ENCODE assay signal across 8 cellular contexts in genomic region chr6:13924949-13925881, GRCh38. TPM values are rescaled to one million over a fixed set of nuclear protein-coding genes. Genes with fewer than 3 reads are reported as not detected.
DNase-seq lines count a peak whose midpoint lies in the region; TF ChIP-seq lines count a peak whose summit lies in the region.

Gene RNF182 (plus strand): TSS chr6:13924952. CDS start chr6:13977120, 52,168 bp downstream.

- H3K9me3 ChIP-seq in esophagus (ENCODE audit: control insufficient read depth in 2 of 2, insufficient read depth in 1 of 2, low read depth in 1 of 2, low read length in 1 of 2): no peaks in the 10 kb centered on the region
- no peaks in the 10 kb centered on the region for H3K9me3 ChIP-seq in neuronal stem cell (replicated peaks in 1 of 2; ENCODE audit: control insufficient read depth in 2 of 2, insufficient read depth in 1 of 2, low read depth in 1 of 2, low read length in 2 of 2)

- H3K4me1 ChIP-seq in esophagus (ENCODE audit: control insufficient read depth in 2 of 2, insufficient read depth in 2 of 2, low read length in 1 of 2) (no peaks in the 10 kb centered on the region), neuronal stem cell (ENCODE audit: control insufficient read depth in 2 of 2, insufficient read depth in 1 of 2, low read depth in 1 of 2, low read length in 2 of 2) (peaks cover 4 to 9% of the 10 kb centered on the region in 2 donors)

- H3K27me3 ChIP-seq in HL-60 (ENCODE audit: insufficient read depth, poor library complexity, severe bottlenecking) (peaks cover 36% of the 10 kb centered on the region), esophagus (ENCODE audit: control insufficient read depth in 1 of 2, insufficient read depth in 2 of 2, low read length in 2 of 2) (peaks cover 7 to 24% of the 10 kb centered on the region in 2 donors), neuronal stem cell (ENCODE audit: control insufficient read depth in 3 of 3, insufficient read depth in 3 of 3, low read depth in 1 of 3, low read length in 3 of 3) (peaks cover 3 to 51% (median 20%) of the 10 kb centered on the region in 3 experiments)

- H3K27ac ChIP-seq in HL-60 (replicated peaks): no peak within 1 kb of the TSS
- H3K27ac ChIP-seq in esophagus (ENCODE audit: low read depth in 2 of 2, low read length in 1 of 2): no peak within 1 kb of the TSS
- H3K27ac ChIP-seq in neuronal stem cell (replicated peaks; ENCODE audit: low read length): peak within 1 kb of the TSS; percentile 19

- peak within 1 kb of the TSS; percentile 86 for H3K18ac ChIP-seq in neuronal stem cell (ENCODE audit: low read length)

- no peak within 1 kb of the TSS for H2BK12ac ChIP-seq in neuronal stem cell (ENCODE audit: low read length)

- H3K4me2 ChIP-seq in neuronal stem cell (ENCODE audit: insufficient read depth, low read length, poor library complexity, severe bottlenecking): peak within 1 kb of the TSS; percentile 74

- CTCF ChIA-PET in activated CD4-positive, alpha-beta T cell treated with anti-CD3 and anti-CD28 coated beads, Interleukin-2, amount 10 ng/mL, durations not matched to agents 7 days and 5 days (lab: Charles Lee): interaction anchor here (0.6 to 1.4 kb wide), 3 partner anchors 104 to 782 kb away, joined by 3 read pairs; no protein-coding TSS in a partner anchor

- peak within 1 kb of the TSS; percentile 71 for H3K4me3 Mint-ChIP-seq in activated CD4-positive, alpha-beta T cell treated with anti-CD3 and anti-CD28 coated beads, Interleukin-2, amount 10 ng/mL, durations not matched to agents 7 days and 5 days

- no peak within 1 kb of the TSS for H2BK5ac ChIP-seq in neuronal stem cell (ENCODE audit: low read length)

- no peak within 1 kb of the TSS for H4K8ac ChIP-seq in neuronal stem cell (ENCODE audit: low read depth, low read length)

- H2BK120ac ChIP-seq in neuronal stem cell (ENCODE audit: low read depth, low read length): no peak within 1 kb of the TSS

- no peak within 1 kb of the TSS for H3K4ac ChIP-seq in neuronal stem cell (ENCODE audit: low read length)

- H2AK5ac ChIP-seq in neuronal stem cell (ENCODE audit: low read depth, low read length): no peak within 1 kb of the TSS

- no peaks in the 10 kb centered on the region for H3K36me3 ChIP-seq in esophagus (ENCODE audit: control insufficient read depth in 2 of 2, insufficient read depth in 2 of 2, low read length in 1 of 2)
- no peaks in the 10 kb centered on the region for H3K36me3 ChIP-seq in neuronal stem cell (replicated peaks in 1 of 2; ENCODE audit: control insufficient read depth in 2 of 2, insufficient read depth in 2 of 2, low read length in 2 of 2)

- POLR2A ChIA-PET in activated CD4-positive, alpha-beta T cell treated with anti-CD3 and anti-CD28 coated beads, Interleukin-2, amount 10 ng/mL, durations not matched to agents 7 days and 5 days (lab: Charles Lee): no interaction called here

- peaks cover 66% of the 10 kb centered on the region for H3K27me3 Mint-ChIP-seq in activated CD4-positive, alpha-beta T cell treated with anti-CD3 and anti-CD28 coated beads, Interleukin-2, amount 10 ng/mL, durations not matched to agents 7 days and 5 days

- TF ChIP-seq CTCF in HL-60 (IDR thresholded peaks at IDR 0.05; ENCODE audit: insufficient read depth, low read length): no peak

- H3K4me3 ChIP-seq in HL-60 (replicated peaks; ENCODE audit: insufficient read depth, low read length): peak within 1 kb of the TSS; percentile 33
- H3K4me3 ChIP-seq in esophagus (ENCODE audit: low read depth in 1 of 2, low read length in 2 of 2): peak within 1 kb of the TSS; percentile 33 to 43
- peak within 1 kb of the TSS; percentile 44 to 81 for H3K4me3 ChIP-seq in neuronal stem cell (ENCODE audit: low read length in 2 of 2)

- peak within 1 kb of the TSS; percentile 92 for H2AFZ ChIP-seq in neuronal stem cell (ENCODE audit: low read length)

- H3K14ac ChIP-seq in neuronal stem cell (ENCODE audit: low read length): no peak within 1 kb of the TSS

- DNase-seq in COR-L47 (lab: John Stamatoyannopoulos, UW): peak; percentile 49
- no peak for DNase-seq in HL-60 (ENCODE audit: low read depth in 1 of 2, low spot score in 1 of 2)
- DNase-seq in activated CD4-positive, alpha-beta T cell treated with anti-CD3 and anti-CD28 coated beads, Interleukin-2, amount 10 ng/mL, durations not matched to agents 7 days and 5 days: peak; percentile 43
- peak; percentile 17 for DNase-seq in neuronal stem cell (ENCODE audit: low spot score)
- DNase-seq in NCI-H446 (lab: John Stamatoyannopoulos, UW): no peak
- no peak for DNase-seq in NCI-H2107 (lab: John Stamatoyannopoulos, UW)
- no peak for DNase-seq in NCI-H1048 (lab: John Stamatoyannopoulos, UW)

- peaks cover 12% of the 10 kb centered on the region for H3K4me1 Mint-ChIP-seq in activated CD4-positive, alpha-beta T cell treated with anti-CD3 and anti-CD28 coated beads, Interleukin-2, amount 10 ng/mL, durations not matched to agents 7 days and 5 days

- H3K27ac Mint-ChIP-seq in activated CD4-positive, alpha-beta T cell treated with anti-CD3 and anti-CD28 coated beads, Interleukin-2, amount 10 ng/mL, durations not matched to agents 7 days and 5 days: no peak within 1 kb of the TSS

- H4K91ac ChIP-seq in neuronal stem cell (ENCODE audit: low read depth, low read length, poor library complexity): no peak within 1 kb of the TSS

- no peak within 1 kb of the TSS for H2BK15ac ChIP-seq in neuronal stem cell (ENCODE audit: low read length)

- no peak within 1 kb of the TSS for H3K23ac ChIP-seq in neuronal stem cell (ENCODE audit: low read depth, low read length, poor library complexity)

- WGBS in esophagus, 2 donors: 3 to 4% methylated on average over 45 to 61 of the region's 65 CpGs
- WGBS in neuronal stem cell (ENCODE audit: extremely low coverage in 2 of 2, insufficient read length in 2 of 2, insufficient replicate concordance in 1 of 2), 2 donors: no CpG with 5 or more reads among the region's 65 CpGs

- peak within 1 kb of the TSS; percentile 56 for H3K9ac ChIP-seq in neuronal stem cell (ENCODE audit: low read depth, low read length, poor library complexity)

- H3K9me3 Mint-ChIP-seq in activated CD4-positive, alpha-beta T cell treated with anti-CD3 and anti-CD28 coated beads, Interleukin-2, amount 10 ng/mL, durations not matched to agents 7 days and 5 days: no peaks in the 10 kb centered on the region

- H3K79me1 ChIP-seq in neuronal stem cell (ENCODE audit: low read depth, low read length): no peaks in the 10 kb centered on the region

- H3K36me3 Mint-ChIP-seq in activated CD4-positive, alpha-beta T cell treated with anti-CD3 and anti-CD28 coated beads, Interleukin-2, amount 10 ng/mL, durations not matched to agents 7 days and 5 days (ENCODE audit: low read depth): no peaks in the 10 kb centered on the region

RNA-seq across cellular contexts. Expression of gene RNF182, which starts in this region (rescaled TPM):
- total RNA-seq in activated CD4-positive, alpha-beta T cell treated with anti-CD3 and anti-CD28 coated beads, Interleukin-2, amount 10 ng/mL, durations not matched to agents 7 days and 5 days: not detected
- under 1 TPM; 0.06 to 0.08 TPM for polyA plus RNA-seq in esophagus
- 1.4 TPM for polyA plus RNA-seq in neuronal stem cell (2013, experiment 1 of 2)
- polyA plus RNA-seq in neuronal stem cell (2013, experiment 2 of 2): 1.7 TPM

Comparison
In these comparisons a context has a peak if more than half of its experiments do, and no peak if none do; other contexts are left out.
1. Peak in DNase-seq in activated CD4-positive, alpha-beta T cell treated with anti-CD3 and anti-CD28 coated beads, Interleukin-2, amount 10 ng/mL, durations not matched to agents 7 days and 5 days; RNA of the gene not detected or under 1 TPM.
2. DNase-seq: peak in COR-L47 (single experiment) and neuronal stem cell (single experiment); none in HL-60 (0 of 2), NCI-H446 (0 of 2), NCI-H2107 (single experiment) and NCI-H1048 (single experiment).
3. Peak in every context shown above with its lines, with median percentiles within 50 percentile points of each other: H3K4me3 ChIP-seq.